Comparison of ENCODE assay signal across 30 cellular contexts in the genomic region with DNA sequence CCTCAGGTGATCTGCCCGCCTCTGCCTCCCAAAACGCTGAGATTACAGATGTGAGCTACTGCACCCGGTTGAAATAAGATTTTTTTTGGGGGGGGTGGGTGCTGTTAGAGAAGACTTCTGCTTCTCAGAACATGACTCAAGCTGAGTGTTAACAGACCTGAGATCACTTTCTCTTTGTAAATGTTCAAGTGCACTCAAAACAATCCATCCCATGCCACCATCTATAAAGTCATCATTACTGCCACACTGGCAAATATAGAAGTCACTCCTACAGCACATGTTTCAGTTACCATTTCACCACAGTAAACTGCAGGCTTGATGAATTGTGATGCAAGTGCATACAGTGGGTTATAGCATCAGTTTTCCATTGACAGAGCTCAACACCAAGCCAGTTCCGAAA. TPM values are rescaled to one million over a fixed set of nuclear protein-coding genes. Genes with fewer than 3 reads are reported as not detected.
"Had no signal": no experiment of that assay in that cellular context is flagged by ENCODE, and none has a peak within 500 bp of the region (broad histone marks: within the 10 kb centered on the region; RNA-seq: fewer than 3 reads in every experiment).

No MANE protein-coding gene starts in this region.

- ATAC-seq: effector memory CD8-positive, alpha-beta T cell; gastrocnemius medialis; left ventricle myocardium superior; right lobe of liver; stimulated activated naive B cell treated with anti-CD40 and anti-IgM and Interleukin-4, amounts not matched to agents 10 μg/mL and 1 μg/mL and 100 μg/mL, for 72 hours had no signal

- DNase-seq: activated CD4-positive, alpha-beta memory T cell treated with anti-CD3 and anti-CD28 coated beads, Interleukin-2, amount 10 ng/mL, durations not matched to agents 7 days and 5 days; activated CD4-positive, alpha-beta T cell treated with anti-CD3 and anti-CD28 coated beads, Interleukin-2, amount 10 ng/mL, durations not matched to agents 24 days and 14 days; activated CD4-positive, CD25-positive, alpha-beta regulatory T cell; activated naive CD4-positive, alpha-beta T cell treated with anti-CD3 and anti-CD28 coated beads, Interleukin-2, amount 10 ng/mL, durations not matched to agents 7 days and 5 days; amniotic stem cell; brain microvascular endothelial cell; cortex of kidney; effector memory CD8-positive, alpha-beta T cell; erythroblast; gastrocnemius medialis; islet precursor cell; left ventricle myocardium superior; ovary; right lobe of liver; SIG-M5; stimulated activated CD4-positive, alpha-beta T cell treated with anti-CD3 and anti-CD28 coated beads, Interleukin-4, amount 100 ng/mL, for 1 hour; stimulated activated naive B cell treated with anti-CD40 and anti-IgM and Interleukin-4, amounts not matched to agents 10 μg/mL and 1 μg/mL and 100 μg/mL, for 72 hours had no signal

- H3K27me3 Mint-ChIP-seq: activated CD4-positive, alpha-beta memory T cell treated with anti-CD3 and anti-CD28 coated beads, Interleukin-2, amount 10 ng/mL, durations not matched to agents 7 days and 5 days; activated CD4-positive, alpha-beta T cell treated with anti-CD3 and anti-CD28 coated beads, Interleukin-2, amount 10 ng/mL, durations not matched to agents 24 days and 14 days; activated naive CD4-positive, alpha-beta T cell treated with anti-CD3 and anti-CD28 coated beads, Interleukin-2, amount 10 ng/mL, durations not matched to agents 7 days and 5 days; effector memory CD8-positive, alpha-beta T cell; progenitor cell of endocrine pancreas; stimulated activated naive B cell treated with anti-CD40 and anti-IgM and Interleukin-4, amounts not matched to agents 10 μg/mL and 1 μg/mL and 100 μg/mL, for 72 hours had no signal

- H3K4me3 Mint-ChIP-seq: activated CD4-positive, alpha-beta memory T cell treated with anti-CD3 and anti-CD28 coated beads, Interleukin-2, amount 10 ng/mL, durations not matched to agents 7 days and 5 days; activated CD4-positive, alpha-beta T cell treated with anti-CD3 and anti-CD28 coated beads, Interleukin-2, amount 10 ng/mL, durations not matched to agents 24 days and 14 days; activated naive CD4-positive, alpha-beta T cell treated with anti-CD3 and anti-CD28 coated beads, Interleukin-2, amount 10 ng/mL, durations not matched to agents 7 days and 5 days; effector memory CD8-positive, alpha-beta T cell; stimulated activated naive B cell treated with anti-CD40 and anti-IgM and Interleukin-4, amounts not matched to agents 10 μg/mL and 1 μg/mL and 100 μg/mL, for 72 hours had no signal

- H3K9me3 Mint-ChIP-seq: activated CD4-positive, alpha-beta memory T cell treated with anti-CD3 and anti-CD28 coated beads, Interleukin-2, amount 10 ng/mL, durations not matched to agents 7 days and 5 days; activated CD4-positive, alpha-beta T cell treated with anti-CD3 and anti-CD28 coated beads, Interleukin-2, amount 10 ng/mL, durations not matched to agents 24 days and 14 days; activated naive CD4-positive, alpha-beta T cell treated with anti-CD3 and anti-CD28 coated beads, Interleukin-2, amount 10 ng/mL, durations not matched to agents 7 days and 5 days; effector memory CD8-positive, alpha-beta T cell; stimulated activated naive B cell treated with anti-CD40 and anti-IgM and Interleukin-4, amounts not matched to agents 10 μg/mL and 1 μg/mL and 100 μg/mL, for 72 hours had no signal

RNA-seq across cellular contexts. Expression of gene TMEM239, which starts 33.4 kb away (rescaled TPM):
- total RNA-seq: activated CD4-positive, alpha-beta memory T cell treated with anti-CD3 and anti-CD28 coated beads, Interleukin-2, amount 10 ng/mL, durations not matched to agents 7 days and 5 days; activated CD4-positive, alpha-beta T cell treated with anti-CD3 and anti-CD28 coated beads, Interleukin-2, amount 10 ng/mL, durations not matched to agents 24 days and 14 days; astrocyte; cardiac septum; cerebellum; gastrocnemius medialis; hepatocyte; left ventricle myocardium superior; lung microvascular endothelial cell; mucosa of gallbladder; ovary; progenitor cell of endocrine pancreas; renal cortical epithelial cell; right lobe of liver; skeletal muscle tissue; T-helper 1 cell treated with Interleukin-12 subunit alpha and Interleukin-12 subunit beta and Interleukin-4 antibody, amounts not matched to agents 30 ng/mL and 1 ng/mL, for 36 hours; temporal lobe; tibial nerve; ureter had no signal

RNA-seq across cellular contexts. Expression of gene C20orf141, which starts 34.7 kb away (rescaled TPM):
- total RNA-seq: activated CD4-positive, alpha-beta memory T cell treated with anti-CD3 and anti-CD28 coated beads, Interleukin-2, amount 10 ng/mL, durations not matched to agents 7 days and 5 days; activated CD4-positive, alpha-beta T cell treated with anti-CD3 and anti-CD28 coated beads, Interleukin-2, amount 10 ng/mL, durations not matched to agents 24 days and 14 days; astrocyte; cardiac septum; cerebellum; gastrocnemius medialis; hepatocyte; left ventricle myocardium superior; lung microvascular endothelial cell; mucosa of gallbladder; progenitor cell of endocrine pancreas; renal cortical epithelial cell; right lobe of liver; skeletal muscle tissue; T-helper 1 cell treated with Interleukin-12 subunit alpha and Interleukin-12 subunit beta and Interleukin-4 antibody, amounts not matched to agents 30 ng/mL and 1 ng/mL, for 36 hours; temporal lobe; tibial nerve; ureter had no signal
